In the genomic region with DNA sequence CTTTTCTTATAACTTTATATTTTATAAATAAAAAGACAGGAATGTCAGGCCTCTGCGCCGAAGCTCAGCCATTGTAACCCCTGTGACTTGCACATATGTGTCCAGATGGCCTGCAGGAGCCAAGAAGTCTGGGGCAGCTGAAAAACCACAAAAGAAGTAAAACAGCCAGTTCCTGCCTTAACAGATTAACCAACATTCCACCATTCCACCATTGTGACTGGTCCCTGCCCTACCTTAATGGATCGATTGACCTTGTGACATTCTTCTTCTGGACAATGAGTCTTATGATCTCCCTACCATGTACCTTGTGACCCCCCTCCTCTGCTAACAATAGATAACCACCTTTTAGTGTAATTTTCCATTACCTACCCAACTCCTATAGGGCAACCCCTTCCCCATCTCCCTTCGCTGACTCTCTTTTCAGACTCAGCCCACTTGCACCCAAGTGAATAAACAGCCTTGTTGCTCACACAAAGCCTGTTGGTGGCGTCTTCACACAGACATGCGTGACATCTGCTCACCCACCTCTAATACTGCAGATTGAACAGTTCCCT, we compare ENCODE assay signal across 6 cellular contexts. TPM values are rescaled to one million over a fixed set of nuclear protein-coding genes. Genes with fewer than 3 reads are reported as not detected.
"Had no signal": no experiment of that assay in that cellular context is flagged by ENCODE, and none has a peak within 500 bp of the region (broad histone marks: within the 10 kb centered on the region; RNA-seq: fewer than 3 reads in every experiment).

No MANE protein-coding gene starts in this region.

RNA-seq across cellular contexts. Expression of a gene that starts 22.9 kb away (rescaled TPM):
- total RNA-seq: activated B cell treated with CpG ODN at 0.5 μM for 24 hours; activated CD4-positive, alpha-beta T cell treated with anti-CD3 and anti-CD28 coated beads, Interleukin-2, amount 10 ng/mL, durations not matched to agents 24 days and 14 days; activated CD8-positive, alpha-beta memory T cell treated with anti-CD3 and anti-CD28 coated beads, Interleukin-2, amount 10 ng/mL, durations not matched to agents 7 days and 5 days; activated T-helper 1 cell treated with anti-CD3 and anti-CD28 coated beads, Interleukin-12 subunit alpha, Interleukin-12 subunit beta, Interleukin-2, Interleukin-4 antibody, amounts not matched to agents 30 ng/mL and 10 ng/mL and 1 ng/mL, durations not matched to agents 14 hours and 24 hours and 36 hours; cardiac muscle cell; SJSA1 had no signal
- polyA plus RNA-seq: cardiac muscle cell had no signal
